In genomic region chr5:142322403-142322746, GRCh38 we compare ENCODE assay signal across 12 cellular contexts. TPM values are rescaled to one million over a fixed set of nuclear protein-coding genes. Genes with fewer than 3 reads are reported as not detected.
DNase-seq lines count a peak whose midpoint lies in the region; ATAC-seq, FAIRE-seq and TF ChIP-seq lines count a peak whose summit lies in the region.
"Had no signal": no experiment of that assay in that cellular context is flagged by ENCODE, and none has a peak within 500 bp of the region (broad histone marks: within the 10 kb centered on the region; RNA-seq: fewer than 3 reads in every experiment).

No MANE protein-coding gene starts in this region.

- TF ChIP-seq RAD21 in HCT116 (IDR thresholded peaks at IDR 0.05; ENCODE audit: low read depth), result no peak
- no peak for TF ChIP-seq RAD21 in K562 (CRISPR knock-in tag; conservative IDR thresholded peaks at IDR 0.05 in 1 of 2, IDR thresholded peaks at IDR 0.05 in 1 of 2)

- H2AFZ ChIP-seq in HCT116 (ENCODE audit: low read depth, low read length, poor library complexity, severe bottlenecking), result no peak overlapping the region
- no peak overlapping the region for H2AFZ ChIP-seq in K562 (ENCODE audit: low read depth, low read length)
- H2AFZ ChIP-seq in smooth muscle cell (ENCODE audit: low read depth), result no peak overlapping the region

- peak overlapping the region; percentile 89 for H3K4me2 ChIP-seq in HCT116 (ENCODE audit: low read length)
- peak overlapping the region; percentile 89 for H3K4me2 ChIP-seq in K562 (ENCODE audit: insufficient read depth, low read length)
- H3K4me2 ChIP-seq in smooth muscle cell, result peak overlapping the region; percentile 97

- CTCF ChIA-PET in HCT116 (lab: Charles Lee) (no interaction called here), K562 (lab: Yijun Ruan, JAX; ENCODE audit: low intra/inter-chr PET ratio) (no interaction called here)

- H3K4me3 Mint-ChIP-seq in activated T-helper 2 cell treated with anti-CD3 and anti-CD28 coated beads, Interferon-gamma antibody, Interleukin-2, Interleukin-4, amounts not matched to agents 10 μg/mL and 5 μg/mL and 100 μg/mL, durations not matched to agents 14 hours and 24 hours and 36 hours (ENCODE audit: low read depth), result no peak overlapping the region
- no peak overlapping the region for H3K4me3 Mint-ChIP-seq in T-helper 2 cell treated with Interferon-gamma antibody and Interleukin-4, amounts not matched to agents 5 μg/mL and 100 μg/mL, for 36 hours

- H3K79me2 ChIP-seq in HCT116 (ENCODE audit: insufficient read depth, low read length) (peaks cover 99% of the 10 kb centered on the region), K562 (ENCODE audit: control insufficient read depth, insufficient read depth, low read length) (peaks cover 95% of the 10 kb centered on the region), smooth muscle cell (ENCODE audit: low read depth) (peaks cover 74% of the 10 kb centered on the region)

- H3K36me3 ChIP-seq in HCT116 (ENCODE audit: control insufficient read depth in 1 of 2, insufficient read depth in 2 of 2, low read length in 2 of 2), result peaks cover 6 to 28% of the 10 kb centered on the region in 2 experiments
- peaks cover 19% of the 10 kb centered on the region; the same call in 2 of the 3 replicates for H3K36me3 ChIP-seq in K562 (ENCODE audit: control insufficient read depth, insufficient read depth, low read length)
- no peaks in the 10 kb centered on the region for H3K36me3 ChIP-seq in smooth muscle cell (ENCODE audit: low read depth)
- H3K36me3 ChIP-seq: pancreas had no signal

- peaks cover 36% of the 10 kb centered on the region for H3K4me1 Mint-ChIP-seq in activated T-helper 2 cell treated with anti-CD3 and anti-CD28 coated beads, Interferon-gamma antibody, Interleukin-2, Interleukin-4, amounts not matched to agents 10 μg/mL and 5 μg/mL and 100 μg/mL, durations not matched to agents 14 hours and 24 hours and 36 hours (ENCODE audit: low read depth)
- peaks cover 35% of the 10 kb centered on the region for H3K4me1 Mint-ChIP-seq in T-helper 2 cell treated with Interferon-gamma antibody and Interleukin-4, amounts not matched to agents 5 μg/mL and 100 μg/mL, for 36 hours (ENCODE audit: low read depth)

- ATAC-seq in HCT116, result no peak
- ATAC-seq in K562, result no peak
- no peak for ATAC-seq in GM18498 (IDR thresholded peaks at IDR 0.05; ENCODE audit: unreplicated experiment)
- ATAC-seq: pancreas had no signal

- H3K9me2 ChIP-seq in HCT116 (ENCODE audit: insufficient read depth), result no peaks in the 10 kb centered on the region

- no peaks in the 10 kb centered on the region for H3K9me3 Mint-ChIP-seq in activated T-helper 2 cell treated with anti-CD3 and anti-CD28 coated beads, Interferon-gamma antibody, Interleukin-2, Interleukin-4, amounts not matched to agents 10 μg/mL and 5 μg/mL and 100 μg/mL, durations not matched to agents 14 hours and 24 hours and 36 hours
- no peaks in the 10 kb centered on the region for H3K9me3 Mint-ChIP-seq in T-helper 2 cell treated with Interferon-gamma antibody and Interleukin-4, amounts not matched to agents 5 μg/mL and 100 μg/mL, for 36 hours

- WGBS in K562 (ENCODE audit: insufficient coverage, low coverage, missing lambda C conversion rate), result 93% methylated on average over 4 of the region's 5 CpGs
- WGBS in smooth muscle cell (ENCODE audit: low lambda C conversion rate), result 52% methylated on average over 5 of the region's 5 CpGs

- H3K9me3 ChIP-seq in HCT116 (ENCODE audit: control insufficient read depth in 1 of 2, insufficient read depth in 1 of 2, low read depth in 1 of 2, low read length in 2 of 2) (no peaks in the 10 kb centered on the region), K562 (replicated peaks; ENCODE audit: control insufficient read depth, insufficient read depth, low read depth, low read length) (no peaks in the 10 kb centered on the region), iPS-18c (ENCODE audit: control insufficient read depth, insufficient read depth, low read length) (no peaks in the 10 kb centered on the region), smooth muscle cell (replicated peaks; ENCODE audit: low read depth) (no peaks in the 10 kb centered on the region)
- H3K9me3 ChIP-seq: pancreas had no signal

- H3K27me3 Mint-ChIP-seq in activated T-helper 2 cell treated with anti-CD3 and anti-CD28 coated beads, Interferon-gamma antibody, Interleukin-2, Interleukin-4, amounts not matched to agents 10 μg/mL and 5 μg/mL and 100 μg/mL, durations not matched to agents 14 hours and 24 hours and 36 hours (ENCODE audit: low read depth), result peaks cover 29% of the 10 kb centered on the region
- H3K27me3 Mint-ChIP-seq in T-helper 2 cell treated with Interferon-gamma antibody and Interleukin-4, amounts not matched to agents 5 μg/mL and 100 μg/mL, for 36 hours (ENCODE audit: low read depth), result peaks cover 38% of the 10 kb centered on the region

- POLR2A ChIA-PET in HCT116 (lab: Charles Lee) (interaction anchor here (8.4 kb wide), 1 partner anchor 36 kb away, joined by 199 read pairs; no protein-coding TSS in a partner anchor), K562 (lab: Yijun Ruan, JAX) (interaction anchor here (1.1 to 2.2 kb wide), 5 partner anchors 10 to 97 kb away, joined by 3 to 13 read pairs (median 5); no protein-coding TSS in a partner anchor)

- H3F3A ChIP-seq in smooth muscle cell (ENCODE audit: low read depth), result peaks cover 40% of the 10 kb centered on the region

- H3K4me1 ChIP-seq in HCT116 (ENCODE audit: control insufficient read depth in 1 of 2, insufficient read depth in 2 of 2, low read length in 2 of 2) (peaks cover 66 to 75% of the 10 kb centered on the region in 2 experiments), K562 (replicated peaks in 1 of 2; ENCODE audit: control insufficient read depth in 2 of 2, insufficient read depth in 2 of 2, low read length in 2 of 2) (peaks cover 44 to 57% of the 10 kb centered on the region in 2 experiments), smooth muscle cell (ENCODE audit: low read depth) (peaks cover 44% of the 10 kb centered on the region)

- peak overlapping the region; percentile 78 to 98 for H3K4me3 ChIP-seq in HCT116 (replicated peaks in 1 of 2; ENCODE audit: low read depth in 1 of 2, low read length in 2 of 2)
- peak overlapping the region; percentile 83; the same call in 1 of the 2 replicates for H3K4me3 ChIP-seq in K562
- peak overlapping the region; percentile 92 for H3K4me3 ChIP-seq in iPS-18c (ENCODE audit: insufficient read depth, low read depth, low read length)
- peak overlapping the region; percentile 90 for H3K4me3 ChIP-seq in smooth muscle cell

- intact Hi-C loops in HCT116 (cut with micrococcal nuclease), result no loop called here
- intact Hi-C loops in K562 (cut with micrococcal nuclease), result loop anchor here (5.0 kb wide), 1 partner anchor 170 kb away; no protein-coding TSS in a partner anchor
- intact Hi-C loops in activated T-helper 2 cell treated with anti-CD3 and anti-CD28 coated beads, Interferon-gamma antibody, Interleukin-2, Interleukin-4, amounts not matched to agents 10 μg/mL and 5 μg/mL and 100 μg/mL, durations not matched to agents 14 hours and 24 hours and 36 hours (cut with micrococcal nuclease), result no loop called here

- H3K36me3 Mint-ChIP-seq in activated T-helper 2 cell treated with anti-CD3 and anti-CD28 coated beads, Interferon-gamma antibody, Interleukin-2, Interleukin-4, amounts not matched to agents 10 μg/mL and 5 μg/mL and 100 μg/mL, durations not matched to agents 14 hours and 24 hours and 36 hours (ENCODE audit: low read depth), result no peaks in the 10 kb centered on the region
- no peaks in the 10 kb centered on the region for H3K36me3 Mint-ChIP-seq in T-helper 2 cell treated with Interferon-gamma antibody and Interleukin-4, amounts not matched to agents 5 μg/mL and 100 μg/mL, for 36 hours (ENCODE audit: low read depth)

- FAIRE-seq in K562 (lab: Jason Lieb, UNC), result no peak
- FAIRE-seq: pancreas had no signal

- in situ Hi-C loops in K562 (cut with MboI), result no loop called here

- H4K20me1 ChIP-seq in HCT116 (ENCODE audit: insufficient read depth), result peaks cover 49% of the 10 kb centered on the region
- H4K20me1 ChIP-seq in K562 (replicated peaks; ENCODE audit: control insufficient read depth, insufficient read depth, low read length), result peaks cover 20% of the 10 kb centered on the region; the same call in 1 of the 2 replicates
- peaks cover 74% of the 10 kb centered on the region for H4K20me1 ChIP-seq in smooth muscle cell (ENCODE audit: low read depth)

- TF ChIP-seq POLR2A in HCT116 (IDR thresholded peaks at IDR 0.05; ENCODE audit: borderline replicate concordance, extremely low read depth, insufficient read depth, insufficient read length) (no peak), K562 (conservative IDR thresholded peaks at IDR 0.05) (no peak)

- TF ChIP-seq CTCF in HCT116 (IDR thresholded peaks at IDR 0.05 in 2 of 3, conservative IDR thresholded peaks at IDR 0.05 in 1 of 3; ENCODE audit: borderline replicate concordance in 1 of 3, insufficient read depth in 1 of 3, low read depth in 2 of 3, low read length in 2 of 3) (no peak), K562 (IDR thresholded peaks at IDR 0.05 in 2 of 3, conservative IDR thresholded peaks at IDR 0.05 in 1 of 3; ENCODE audit: insufficient read depth in 2 of 3, low read depth in 1 of 3, low read length in 3 of 3) (no peak), smooth muscle cell (IDR thresholded peaks at IDR 0.05; ENCODE audit: borderline replicate concordance, insufficient read depth, poor library complexity, severe bottlenecking) (no peak)

- no peak overlapping the region for H3K27ac Mint-ChIP-seq in activated T-helper 2 cell treated with anti-CD3 and anti-CD28 coated beads, Interferon-gamma antibody, Interleukin-2, Interleukin-4, amounts not matched to agents 10 μg/mL and 5 μg/mL and 100 μg/mL, durations not matched to agents 14 hours and 24 hours and 36 hours
- H3K27ac Mint-ChIP-seq in T-helper 2 cell treated with Interferon-gamma antibody and Interleukin-4, amounts not matched to agents 5 μg/mL and 100 μg/mL, for 36 hours, result no peak overlapping the region

- H3K9me1 ChIP-seq in K562 (ENCODE audit: control insufficient read depth, insufficient read depth, low read length), result no peaks in the 10 kb centered on the region

- BruUV-seq in HCT116 (replicated peaks; lab: Mats Ljungman, UMichigan) (no TSS peak), K562 (replicated peaks; lab: Mats Ljungman, UMichigan) (no TSS peak)

- RAD21 ChIA-PET in HCT116 (lab: Charles Lee; ENCODE audit: low non-redundant PET in 1 of 2, low total read pairs in 2 of 2, uncharacterized antibody in 2 of 2, unreplicated experiment in 2 of 2), result interaction anchor here in 1 of 2 experiments (0.6 kb wide), 1 partner anchor 34 kb away, joined by 3 read pairs; no protein-coding TSS in a partner anchor

- no peaks in the 10 kb centered on the region for H3K27me3 ChIP-seq in HCT116 (ENCODE audit: insufficient read depth, low read length)
- no peaks in the 10 kb centered on the region for H3K27me3 ChIP-seq in K562 (ENCODE audit: control insufficient read depth in 2 of 2, insufficient read depth in 2 of 2, low read length in 2 of 2)
- H3K27me3 ChIP-seq in smooth muscle cell (ENCODE audit: low read depth), result no peaks in the 10 kb centered on the region
- H3K27me3 ChIP-seq: pancreas had no signal

- DNase-seq in HCT116 (ENCODE audit: low read depth, low spot score) (no peak), K562 (ENCODE audit: extremely low read depth in 1 of 4, low spot score in 3 of 4) (no peak), smooth muscle cell (lab: John Stamatoyannopoulos, UW; ENCODE audit: unreplicated experiment) (no peak), COLO829 (ENCODE audit: low spot score) (no peak)
- DNase-seq in activated T-helper 2 cell treated with anti-CD3 and anti-CD28 coated beads, Interferon-gamma antibody, Interleukin-2, Interleukin-4, amounts not matched to agents 10 μg/mL and 5 μg/mL and 100 μg/mL, durations not matched to agents 14 hours and 24 hours and 36 hours (ENCODE audit: low spot score), result no peak
- DNase-seq in T-helper 2 cell treated with Interferon-gamma antibody and Interleukin-4, amounts not matched to agents 5 μg/mL and 100 μg/mL, for 36 hours (ENCODE audit: low spot score), result no peak
- DNase-seq: activated CD4-positive, alpha-beta T cell treated with anti-CD3 and anti-CD28 coated beads, Interleukin-2, amount 50 U/mL, for 4 hours; DMS153; NCI-H2029; pancreas had no signal

- H3K27ac ChIP-seq in HCT116 (ENCODE audit: low read depth, low read length), result peak overlapping the region; percentile 98; the same call in 1 of the 2 replicates
- H3K27ac ChIP-seq in K562 (ENCODE audit: extremely low read depth, low read depth, low read length), result peak overlapping the region; percentile 15; the same call in 1 of the 3 replicates
- peak overlapping the region; percentile 94 for H3K27ac ChIP-seq in smooth muscle cell (ENCODE audit: low read depth)
- H3K27ac ChIP-seq: pancreas had no signal

- no peak for TF ChIP-seq EP300 in K562 (IDR thresholded peaks at IDR 0.05; ENCODE audit: low read length)

- H3K9ac ChIP-seq in HCT116 (ENCODE audit: low read length), result peak overlapping the region; percentile 80
- H3K9ac ChIP-seq in K562 (ENCODE audit: insufficient read depth in 1 of 2, low read depth in 2 of 2, low read length in 2 of 2), result no peak overlapping the region; a peak in 1 of 4 replicates
- H3K9ac ChIP-seq in smooth muscle cell (ENCODE audit: low read depth), result peak overlapping the region; percentile 88

RNA-seq across cellular contexts. Expression of gene SPRY4, which starts 2.4 kb away (rescaled TPM):
- total RNA-seq in HCT116 (2021; ENCODE audit: unreplicated experiment), result 112 TPM
- 67.3 and 75.5 TPM in 2 replicates for polyA plus RNA-seq in HCT116 (2012)
- total RNA-seq in K562 (2011; cell fraction: chromatin; rRNA removed; ENCODE audit: low replicate concordance), result 49.3 and 108 TPM in 2 replicates
- 62.4 and 87.6 TPM in 2 replicates for total RNA-seq in K562 (2011; cell fraction: nucleolus; rRNA removed)
- 57.4 and 69.9 TPM in 2 replicates for total RNA-seq in K562 (2011; cell fraction: nucleoplasm; rRNA removed)
- total RNA-seq in K562 (2014; rRNA removed), result 11.2 and 20.4 TPM in 2 replicates
- total RNA-seq in K562 (2014; rRNA removed; fragmentation: Illumina TruSeq; extraction: Trizol), result 8.8 and 9.5 TPM in 2 replicates
- total RNA-seq in K562 (2015; rRNA removed; fragmentation: Illumina TruSeq; extraction: Trizol), result 7.1 and 8.9 TPM in 2 replicates
- total RNA-seq in K562 (2021), result 20.0 and 24.2 TPM in 2 replicates
- polyA plus RNA-seq in K562 (2011; rRNA removed), result 6.0 and 6.3 TPM in 2 replicates
- polyA plus RNA-seq in K562 (2011; cell fraction: cytosol; rRNA removed), result 5.5 and 10.9 TPM in 2 replicates
- polyA plus RNA-seq in K562 (2011; cell fraction: nucleus; rRNA removed), result 15.8 and 47.7 TPM in 2 replicates
- 16.9 and 24.3 TPM in 2 replicates for polyA plus RNA-seq in K562 (2012)
- 12.2 and 19.8 TPM in 2 replicates for polyA plus RNA-seq in K562 (2014; fragmentation: Illumina TruSeq; extraction: Trizol)
- 1 to 10 TPM; 2.6 to 3.1 TPM for polyA plus RNA-seq in K562 (2014; fragmentation: Nextera tagmentation; extraction: Ambion mirVana)
- polyA plus RNA-seq in K562 (2014; rRNA removed), result 11.6 and 14.9 TPM in 2 replicates
- polyA minus RNA-seq in K562 (2011; rRNA and poly(A)+ RNA removed), result 9.9 and 18.2 TPM in 2 replicates
- 8.3 and 14.6 TPM in 2 replicates for polyA minus RNA-seq in K562 (2011; cell fraction: cytosol; rRNA and poly(A)+ RNA removed)
- 26.0 and 38.8 TPM in 2 replicates for polyA minus RNA-seq in K562 (2011; cell fraction: nucleus; rRNA and poly(A)+ RNA removed)
- 62.7 and 74.2 TPM in 2 replicates for total RNA-seq in smooth muscle cell
- 47.4 and 49.3 TPM in 2 replicates for polyA plus RNA-seq in smooth muscle cell
- 0.64 TPM in 2 replicates for total RNA-seq in activated T-helper 2 cell treated with anti-CD3 and anti-CD28 coated beads, Interferon-gamma antibody, Interleukin-2, Interleukin-4, amounts not matched to agents 10 μg/mL and 5 μg/mL and 100 μg/mL, durations not matched to agents 14 hours and 24 hours and 36 hours

Comparison
In these comparisons a context has a peak if more than half of its experiments do, and no peak if none do; other contexts are left out.
1. H3K27ac ChIP-seq: peak in every context shown above with its lines; median percentile 98 in HCT116; 94 in smooth muscle cell; 15 in K562.
2. H3K9ac ChIP-seq: peak in HCT116 (single experiment) and smooth muscle cell (single experiment); none in K562 (0 of 2).
3. Peak in every context shown above with its lines, with median percentiles within 50 percentile points of each other: H3K4me2 ChIP-seq and H3K4me3 ChIP-seq.